10 cellular contexts compared by ENCODE assay signal in the genomic region with DNA sequence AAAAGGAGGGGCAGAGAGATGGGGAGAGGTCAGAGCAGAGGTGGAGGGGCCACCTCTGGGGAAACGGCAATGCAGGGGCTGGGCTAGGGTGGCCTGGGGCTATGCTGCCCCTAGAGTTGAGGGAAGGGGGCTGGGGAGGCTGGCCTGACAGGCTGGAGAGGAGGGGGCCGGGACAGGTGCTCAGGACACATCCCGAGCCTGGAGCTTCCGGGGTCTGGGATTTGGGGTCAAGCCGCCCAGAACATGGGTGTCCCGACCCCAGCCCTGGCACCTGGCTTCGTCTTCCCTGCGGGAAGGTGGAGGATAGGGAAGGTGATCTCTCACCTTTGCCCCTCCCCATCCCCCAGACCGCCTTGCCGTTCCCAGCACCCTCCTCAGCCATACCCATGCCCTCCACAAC. TPM values are rescaled to one million over a fixed set of nuclear protein-coding genes. Genes with fewer than 3 reads are reported as not detected.
A peak's percentile ranks its signal among the peaks of the same experiment; 100 is the strongest.
DNase-seq lines count a peak whose midpoint lies in the region; ATAC-seq, FAIRE-seq and TF ChIP-seq lines count a peak whose summit lies in the region.
"Had no signal": no experiment of that assay in that cellular context is flagged by ENCODE, and none has a peak within 500 bp of the region (broad histone marks: within the 10 kb centered on the region; RNA-seq: fewer than 3 reads in every experiment).

No MANE protein-coding gene starts in this region.

- H2AK5ac ChIP-seq in mesenchymal stem cell (ENCODE audit: low read length, severe bottlenecking): no peak overlapping the region

- no peak overlapping the region for H3K14ac ChIP-seq in mesenchymal stem cell (ENCODE audit: low read length in 2 of 2)

- H3K36me3 Mint-ChIP-seq in activated CD4-positive, alpha-beta T cell treated with anti-CD3 and anti-CD28 coated beads, Interleukin-2, amount 10 ng/mL, durations not matched to agents 24 days and 14 days (ENCODE audit: low read depth): no peaks in the 10 kb centered on the region
- H3K36me3 Mint-ChIP-seq in astrocyte (ENCODE audit: low read depth, unreplicated experiment): peaks cover 5% of the 10 kb centered on the region

- peaks cover 9% of the 10 kb centered on the region for H3K79me2 ChIP-seq in astrocyte (ENCODE audit: insufficient read depth, low read length)

- TF ChIP-seq CTCF in astrocyte (IDR thresholded peaks at IDR 0.05; ENCODE audit: insufficient read depth, low read depth, low read length) (no peak), thoracic aorta (IDR thresholded peaks at IDR 0.05) (no peak)

- intact Hi-C loops in activated CD4-positive, alpha-beta T cell treated with anti-CD3 and anti-CD28 coated beads, Interleukin-2, amount 10 ng/mL, durations not matched to agents 24 days and 14 days (cut with micrococcal nuclease): no loop called here

- H4K8ac ChIP-seq in mesenchymal stem cell (ENCODE audit: low read length): no peak overlapping the region

- no peak overlapping the region for H2BK15ac ChIP-seq in mesenchymal stem cell (ENCODE audit: low read depth, poor library complexity, severe bottlenecking)

- peak overlapping the region; percentile 83 for H3K4me3 Mint-ChIP-seq in activated CD4-positive, alpha-beta T cell treated with anti-CD3 and anti-CD28 coated beads, Interleukin-2, amount 10 ng/mL, durations not matched to agents 24 days and 14 days
- H3K4me3 Mint-ChIP-seq in astrocyte (ENCODE audit: unreplicated experiment): no peak overlapping the region

- peak overlapping the region; percentile 20 for H2AFZ ChIP-seq in astrocyte (ENCODE audit: low read depth, low read length)
- H2AFZ ChIP-seq in mesenchymal stem cell (ENCODE audit: low read depth, low read length): no peak overlapping the region

- H3K36me3 ChIP-seq in astrocyte (ENCODE audit: insufficient read depth, low read length) (no peaks in the 10 kb centered on the region), mesenchymal stem cell (ENCODE audit: control insufficient read depth in 1 of 2, insufficient read depth in 2 of 2, low read depth in 1 of 2, low read length in 2 of 2) (peaks cover 5 to 38% of the 10 kb centered on the region in 2 experiments), thoracic aorta (peaks cover 4% of the 10 kb centered on the region)

- no peak overlapping the region for H3K4ac ChIP-seq in mesenchymal stem cell (ENCODE audit: low read depth in 1 of 2, low read length in 2 of 2)

- H3K4me1 ChIP-seq in astrocyte (ENCODE audit: insufficient read depth, low read length) (peaks cover 10% of the 10 kb centered on the region), mesenchymal stem cell (ENCODE audit: control insufficient read depth, insufficient read depth, low read depth, low read length) (peaks cover 9% of the 10 kb centered on the region), thoracic aorta (ENCODE audit: control insufficient read depth in 1 of 2, low read depth in 2 of 2) (peaks cover 11 to 28% of the 10 kb centered on the region in 2 donors)

- H3K27ac ChIP-seq in astrocyte (ENCODE audit: low read depth, low read length): no peak overlapping the region
- H3K27ac ChIP-seq in mesenchymal stem cell (ENCODE audit: low read length, poor library complexity, severe bottlenecking): no peak overlapping the region
- H3K27ac ChIP-seq in thoracic aorta: peak overlapping the region; percentile 69 to 70

- H4K91ac ChIP-seq in mesenchymal stem cell (ENCODE audit: low read length): no peak overlapping the region

- DNase-seq in activated CD4-positive, alpha-beta T cell treated with anti-CD3 and anti-CD28 coated beads, Interleukin-2, amount 10 ng/mL, durations not matched to agents 24 days and 14 days: no peak
- DNase-seq in activated CD4-positive, alpha-beta T cell treated with anti-CD3 and anti-CD28 coated beads for 48 hours: no peak
- DNase-seq in astrocyte (ENCODE audit: low read depth): no peak
- DNase-seq in mesenchymal stem cell: no peak
- no peak for DNase-seq in thoracic aorta (ENCODE audit: low spot score)
- no peak for DNase-seq in RCC 7860 (ENCODE audit: low spot score)
- no peak for DNase-seq in HEK293T (ENCODE audit: extremely low spot score)
- DNase-seq in HT-29 (ENCODE audit: low spot score): no peak
- DNase-seq: NCI-H1092 had no signal

- no peaks in the 10 kb centered on the region for H3K9me3 Mint-ChIP-seq in activated CD4-positive, alpha-beta T cell treated with anti-CD3 and anti-CD28 coated beads, Interleukin-2, amount 10 ng/mL, durations not matched to agents 24 days and 14 days
- H3K9me3 Mint-ChIP-seq in astrocyte (ENCODE audit: unreplicated experiment): no peaks in the 10 kb centered on the region

- POLR2A ChIA-PET in HEK293T (lab: Yijun Ruan, JAX): interaction anchor here (1.3 kb wide), 1 partner anchor 12 kb away, joined by 5 read pairs; a partner anchor contains a TSS

- peaks cover 31% of the 10 kb centered on the region for H4K20me1 ChIP-seq in astrocyte (ENCODE audit: insufficient read depth, low read length)

- FAIRE-seq in astrocyte (lab: Jason Lieb, UNC): no peak
- no peak for FAIRE-seq in RCC 7860 (lab: Jason Lieb, UNC)
- FAIRE-seq: A204.1 had no signal

- H3K4me3 ChIP-seq in astrocyte (ENCODE audit: insufficient read depth, low read depth, low read length): no peak overlapping the region
- peak overlapping the region in 1 of 2 experiments; percentile 65 for H3K4me3 ChIP-seq in mesenchymal stem cell (ENCODE audit: insufficient read depth in 1 of 2, low read depth in 1 of 2, low read length in 2 of 2)
- peak overlapping the region; percentile 60 for H3K4me3 ChIP-seq in thoracic aorta

- H3K27me3 ChIP-seq in astrocyte (ENCODE audit: insufficient read depth, low read length) (no peaks in the 10 kb centered on the region), mesenchymal stem cell (ENCODE audit: control insufficient read depth in 1 of 2, insufficient read depth in 1 of 2, low read length in 2 of 2) (no peaks in the 10 kb centered on the region), thoracic aorta (replicated peaks; ENCODE audit: insufficient read depth) (no peaks in the 10 kb centered on the region)

- CTCF ChIA-PET in HEK293T (lab: Yijun Ruan, JAX): interaction anchor here (0.6 to 2.8 kb wide), 2 partner anchors 12 to 20 kb away, joined by 3 to 10 read pairs; a partner anchor contains a TSS

- H2BK12ac ChIP-seq in mesenchymal stem cell (ENCODE audit: low read length in 2 of 2): no peak overlapping the region

- H3K23ac ChIP-seq in mesenchymal stem cell (ENCODE audit: low read length in 2 of 2): no peak overlapping the region

- no peaks in the 10 kb centered on the region for H3K9me3 ChIP-seq in astrocyte (ENCODE audit: insufficient read depth, low read depth, low read length)
- no peaks in the 10 kb centered on the region for H3K9me3 ChIP-seq in mesenchymal stem cell (ENCODE audit: control insufficient read depth, low read length)
- H3K9me3 ChIP-seq in thoracic aorta: no peaks in the 10 kb centered on the region

- no peak overlapping the region for H3K18ac ChIP-seq in mesenchymal stem cell (ENCODE audit: low read depth in 1 of 2, low read length in 2 of 2)

- peaks cover 28% of the 10 kb centered on the region for H3K79me1 ChIP-seq in mesenchymal stem cell (replicated peaks; ENCODE audit: low read length, poor library complexity, severe bottlenecking)

- no peak overlapping the region for H2BK5ac ChIP-seq in mesenchymal stem cell (ENCODE audit: low read depth, low read length, poor library complexity, severe bottlenecking)

- WGBS in mesenchymal stem cell: 88% methylated on average over 7 of the region's 10 CpGs

- no peak overlapping the region for H2BK120ac ChIP-seq in mesenchymal stem cell (ENCODE audit: low read depth, low read length)

- ATAC-seq in thoracic aorta (ENCODE audit: insufficient number of reproducible peaks, low FRiP score, low read depth): no peak

- H3K4me2 ChIP-seq in astrocyte (ENCODE audit: low read length) (peak overlapping the region; percentile 64), mesenchymal stem cell (ENCODE audit: low read length, poor library complexity, severe bottlenecking) (no peak overlapping the region)

- H3K27ac Mint-ChIP-seq in activated CD4-positive, alpha-beta T cell treated with anti-CD3 and anti-CD28 coated beads, Interleukin-2, amount 10 ng/mL, durations not matched to agents 24 days and 14 days: peak overlapping the region; percentile 97
- no peak overlapping the region for H3K27ac Mint-ChIP-seq in astrocyte (ENCODE audit: unreplicated experiment)

- H3K4me1 Mint-ChIP-seq in activated CD4-positive, alpha-beta T cell treated with anti-CD3 and anti-CD28 coated beads, Interleukin-2, amount 10 ng/mL, durations not matched to agents 24 days and 14 days: peaks cover 30% of the 10 kb centered on the region
- peaks cover 22% of the 10 kb centered on the region for H3K4me1 Mint-ChIP-seq in astrocyte (ENCODE audit: low read depth, unreplicated experiment)

- H3K27me3 Mint-ChIP-seq in activated CD4-positive, alpha-beta T cell treated with anti-CD3 and anti-CD28 coated beads, Interleukin-2, amount 10 ng/mL, durations not matched to agents 24 days and 14 days: no peaks in the 10 kb centered on the region
- no peaks in the 10 kb centered on the region for H3K27me3 Mint-ChIP-seq in astrocyte (ENCODE audit: low read depth, unreplicated experiment)

- peak overlapping the region; percentile 43 for H3K9ac ChIP-seq in astrocyte (ENCODE audit: low read length)
- peak overlapping the region; percentile 89 for H3K9ac ChIP-seq in mesenchymal stem cell (ENCODE audit: low read length)

RNA-seq across cellular contexts. Expression of a gene that starts 12.6 kb away (rescaled TPM):
- total RNA-seq in activated CD4-positive, alpha-beta T cell treated with anti-CD3 and anti-CD28 coated beads, Interleukin-2, amount 10 ng/mL, durations not matched to agents 24 days and 14 days: 85.8 and 90.2 TPM in 2 replicates
- 1.1 and 1.9 TPM in 2 replicates for total RNA-seq in astrocyte
- polyA plus RNA-seq in mesenchymal stem cell (2013, experiment 1 of 2): 3.5 TPM
- 3.5 TPM for polyA plus RNA-seq in mesenchymal stem cell (2013, experiment 2 of 2)
- total RNA-seq in thoracic aorta: 1 to 10 TPM in 1 of 2 donors, under 1 TPM in 1; 0.14 to 1.1 TPM
- 95.9 and 102 TPM in 2 replicates for total RNA-seq in HT-29 (2014; rRNA removed; shearing (Covaris generic))

RNA-seq across cellular contexts. Expression of a gene that starts 31.4 kb away (rescaled TPM):
- 62.6 and 64.7 TPM in 2 replicates for total RNA-seq in activated CD4-positive, alpha-beta T cell treated with anti-CD3 and anti-CD28 coated beads, Interleukin-2, amount 10 ng/mL, durations not matched to agents 24 days and 14 days
- total RNA-seq in astrocyte: 80.5 and 82.6 TPM in 2 replicates
- 96.5 TPM for polyA plus RNA-seq in mesenchymal stem cell (2013, experiment 1 of 2)
- 94.5 TPM for polyA plus RNA-seq in mesenchymal stem cell (2013, experiment 2 of 2)
- 100 to 1,000 TPM in 1 of 2 donors, 10 to 100 TPM in 1; 93.2 to 107 TPM for total RNA-seq in thoracic aorta
- total RNA-seq in HT-29 (2014; rRNA removed; shearing (Covaris generic)): 19.4 and 25.0 TPM in 2 replicates

RNA-seq across cellular contexts. Expression of a gene that starts 57.0 kb away (rescaled TPM):
- total RNA-seq in activated CD4-positive, alpha-beta T cell treated with anti-CD3 and anti-CD28 coated beads, Interleukin-2, amount 10 ng/mL, durations not matched to agents 24 days and 14 days: 14.3 and 17.2 TPM in 2 replicates
- total RNA-seq in astrocyte (40.9 and 48.9 TPM in 2 replicates), thoracic aorta (10 to 100 TPM; 15.4 to 15.7 TPM)
- polyA plus RNA-seq in mesenchymal stem cell (2013, experiment 1 of 2): 8.3 TPM
- 9.0 TPM for polyA plus RNA-seq in mesenchymal stem cell (2013, experiment 2 of 2)
- total RNA-seq in HT-29 (2014; rRNA removed; shearing (Covaris generic)): 1.2 and 2.0 TPM in 2 replicates

RNA-seq across cellular contexts. Expression of a gene that starts 58.5 kb away (rescaled TPM):
- total RNA-seq in activated CD4-positive, alpha-beta T cell treated with anti-CD3 and anti-CD28 coated beads, Interleukin-2, amount 10 ng/mL, durations not matched to agents 24 days and 14 days: 147 and 152 TPM in 2 replicates
- 36.8 and 41.7 TPM in 2 replicates for total RNA-seq in astrocyte
- 27.9 TPM for polyA plus RNA-seq in mesenchymal stem cell (2013, experiment 1 of 2)
- polyA plus RNA-seq in mesenchymal stem cell (2013, experiment 2 of 2): 26.5 TPM
- 10 to 100 TPM in 1 of 2 donors, 1 to 10 TPM in 1; 8.9 to 27.5 TPM for total RNA-seq in thoracic aorta
- 71.7 and 89.0 TPM in 2 replicates for total RNA-seq in HT-29 (2014; rRNA removed; shearing (Covaris generic))

Comparison
In these comparisons a context has a peak if more than half of its experiments do, and no peak if none do; other contexts are left out.
1. H3K27ac ChIP-seq: peak in thoracic aorta (2 of 2); none in astrocyte (single experiment) and mesenchymal stem cell (single experiment).
2. RNA of a gene that starts 12.6 kb away (total RNA-seq): 95.9 to 102 TPM in HT-29 and 85.8 to 90.2 TPM in activated CD4-positive, alpha-beta T cell treated with anti-CD3 and anti-CD28 coated beads, Interleukin-2, amount 10 ng/mL, durations not matched to agents 24 days and 14 days; 1.1 to 1.9 TPM in astrocyte and 0.14 to 1.1 TPM in thoracic aorta; every median in the first group is over 10 times any median in the second.